2 cellular contexts compared by ENCODE assay signal in the genomic region with DNA sequence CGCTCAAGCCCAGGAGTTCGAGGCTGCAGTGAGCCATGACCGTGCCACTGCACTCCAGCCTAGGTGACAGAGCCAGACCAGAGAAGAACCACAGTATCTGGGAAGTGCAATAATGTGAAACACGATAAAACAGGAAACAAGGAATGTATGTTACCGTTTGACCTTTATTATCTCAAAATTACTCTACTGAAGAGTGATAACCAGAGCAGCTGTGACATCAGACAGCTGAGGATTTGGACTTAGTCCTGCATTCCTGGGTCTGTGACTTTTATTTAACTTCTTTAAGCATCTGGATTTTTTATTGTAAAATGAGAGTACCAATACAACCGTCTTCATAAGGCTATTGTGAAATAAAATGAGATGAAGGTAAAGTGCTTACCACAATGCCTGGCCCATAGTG.
TF ChIP-seq lines count a peak whose summit lies in the region.

No MANE protein-coding gene starts in this region.

TF ChIP-seq in HepG2, 621 proteins besides CTCF, POLR2A, EP300 and RAD21:
- TF ChIP-seq MXD1 (CRISPR knock-in tag; IDR thresholded peaks at IDR 0.05): no peak
- TF ChIP-seq CEBPB (IDR thresholded peaks at IDR 0.05; ENCODE audit: borderline replicate concordance, low read depth, low read length): peak; percentile 63; the same call in 1 of the 2 replicates
- no peak for TF ChIP-seq ZNF225 (CRISPR knock-in tag; IDR thresholded peaks at IDR 0.05)

TF ChIP-seq in K562, 482 proteins besides CTCF, POLR2A, EP300 and RAD21:
- no peak for TF ChIP-seq ID3 (CRISPR knock-in tag; IDR thresholded peaks at IDR 0.05)
- peak; percentile 68; the same call in 1 of the 2 replicates for TF ChIP-seq ID3 (tag; IDR thresholded peaks at IDR 0.05)
- no peak for TF ChIP-seq ZNF143 (CRISPR knock-in tag; IDR thresholded peaks at IDR 0.05)
